ENCODE assay signal across 21 cellular contexts in genomic region chr5:107056278-107056677, GRCh38.
DNase-seq lines count a peak whose midpoint lies in the region; ATAC-seq, FAIRE-seq and TF ChIP-seq lines count a peak whose summit lies in the region.
"Had no signal": no experiment of that assay in that cellular context is flagged by ENCODE, and none has a peak within 500 bp of the region (broad histone marks: within the 10 kb centered on the region; RNA-seq: fewer than 3 reads in every experiment).

No MANE protein-coding gene starts in this region.

- H2BK20ac ChIP-seq in H1 (ENCODE audit: low read length), result no peak overlapping the region

- no peak overlapping the region for H2BK15ac ChIP-seq in H1 (ENCODE audit: low read length)

- BruUV-seq in HCT116 (replicated peaks; lab: Mats Ljungman, UMichigan), result no TSS peak

- in situ Hi-C loops in gastrocnemius medialis (cut with MboI; ENCODE audit: low sequenced_read_pairs in 4 of 4), result no loop called here

- H3K9me3 ChIP-seq in HCT116 (ENCODE audit: control insufficient read depth in 1 of 2, insufficient read depth in 1 of 2, low read depth in 1 of 2, low read length in 2 of 2) (no peaks in the 10 kb centered on the region), H1 (ENCODE audit: insufficient read depth in 2 of 2, low read depth in 1 of 2, low read length in 1 of 2) (no peaks in the 10 kb centered on the region), gastrocnemius medialis (no peaks in the 10 kb centered on the region)

- H2BK5ac ChIP-seq in H1 (ENCODE audit: low read depth, low read length), result no peak overlapping the region

- H3K23me2 ChIP-seq in H1 (ENCODE audit: low read depth, low read length), result no peaks in the 10 kb centered on the region

- POLR2A ChIA-PET in HCT116 (lab: Charles Lee), result no interaction called here
- POLR2A ChIA-PET in H1 (lab: Charles Lee; ENCODE audit: partially characterized antibody), result no interaction called here

- no peak overlapping the region for H3K18ac ChIP-seq in H1 (ENCODE audit: extremely low read depth, low read length)

- H3K36me3 ChIP-seq in HCT116 (ENCODE audit: control insufficient read depth in 1 of 2, insufficient read depth in 2 of 2, low read length in 2 of 2) (no peaks in the 10 kb centered on the region), H1 (ENCODE audit: control insufficient read depth in 2 of 4, insufficient read depth in 4 of 4, low read length in 3 of 4) (no peaks in the 10 kb centered on the region), gastrocnemius medialis (no peaks in the 10 kb centered on the region)

- H3K79me1 ChIP-seq in H1 (ENCODE audit: low read depth, low read length), result no peaks in the 10 kb centered on the region

- H3K27ac ChIP-seq in HCT116 (ENCODE audit: low read depth, low read length) (no peak overlapping the region), H1 (ENCODE audit: low read depth, low read length) (no peak overlapping the region), gastrocnemius medialis (peak overlapping the region; percentile 25 to 76 (median 46))
- H3K27ac ChIP-seq: SK-N-MC had no signal

- TF ChIP-seq POLR2A in HCT116 (IDR thresholded peaks at IDR 0.05; ENCODE audit: borderline replicate concordance, extremely low read depth, insufficient read depth, insufficient read length), result no peak
- no peak for TF ChIP-seq POLR2A in H1 (IDR thresholded peaks at IDR 0.05; ENCODE audit: control extremely low read depth in 1 of 2, low read depth in 2 of 2, low read length in 2 of 2)
- TF ChIP-seq POLR2A in gastrocnemius medialis (IDR thresholded peaks at IDR 0.05), result no peak

- WGBS in H1 (ENCODE audit: extremely low coverage in 1 of 2, insufficient coverage in 1 of 2, insufficient read length in 1 of 2, insufficient replicate concordance in 2 of 2, low coverage in 1 of 2, low lambda C conversion rate in 2 of 2, missing lambda C conversion rate in 1 of 2), 2 experiments, result 69% methylated on average over 2 of the region's 2 CpGs; no CpG with 5 or more reads in 1 of the 2 experiments

- no peak overlapping the region for H3K14ac ChIP-seq in H1 (ENCODE audit: insufficient read length)

- no peak overlapping the region for H3K56ac ChIP-seq in H1 (replicated peaks; ENCODE audit: insufficient read length, low read depth, low read length)

- no peaks in the 10 kb centered on the region for H3K27me3 ChIP-seq in HCT116 (ENCODE audit: insufficient read depth, low read length)
- H3K27me3 ChIP-seq in H1 (replicated peaks in 1 of 4; ENCODE audit: control insufficient read depth in 3 of 4, extremely low read depth in 1 of 4, insufficient read depth in 3 of 4, low read length in 3 of 4), result peaks cover 0 to 2% (median 0%) of the 10 kb centered on the region in 4 experiments; a peak in 1 of 7 replicates
- H3K27me3 ChIP-seq in gastrocnemius medialis, result no peaks in the 10 kb centered on the region

- H4K91ac ChIP-seq in H1 (replicated peaks; ENCODE audit: insufficient read length, low read length), result no peak overlapping the region

- H3K23ac ChIP-seq in H1 (ENCODE audit: insufficient read length), result no peak overlapping the region

- TF ChIP-seq RAD21 in HCT116 (IDR thresholded peaks at IDR 0.05; ENCODE audit: low read depth) (no peak), H1 (IDR thresholded peaks at IDR 0.05 in 1 of 2, conservative IDR thresholded peaks at IDR 0.05 in 1 of 2; ENCODE audit: low read depth in 2 of 2, low read length in 2 of 2) (no peak)

- no peak overlapping the region for H4K5ac ChIP-seq in H1 (ENCODE audit: insufficient read length, low read depth, low read length)

- no peaks in the 10 kb centered on the region for H4K20me1 ChIP-seq in HCT116 (ENCODE audit: insufficient read depth)
- no peaks in the 10 kb centered on the region for H4K20me1 ChIP-seq in H1 (replicated peaks in 1 of 2; ENCODE audit: control insufficient read depth in 1 of 2, insufficient read depth in 2 of 2, low read length in 2 of 2)

- no peaks in the 10 kb centered on the region for H3K79me2 ChIP-seq in HCT116 (ENCODE audit: insufficient read depth, low read length)
- no peaks in the 10 kb centered on the region for H3K79me2 ChIP-seq in H1 (ENCODE audit: control insufficient read depth in 1 of 2, insufficient read depth in 2 of 2, low read length in 2 of 2)

- no peak overlapping the region for H3K4me2 ChIP-seq in HCT116 (ENCODE audit: low read length)
- H3K4me2 ChIP-seq in H1 (ENCODE audit: insufficient read depth in 1 of 2, low read depth in 2 of 2, low read length in 2 of 2), result no peak overlapping the region
- H3K4me2 ChIP-seq: GM23338 had no signal

- peak overlapping the region; percentile 39 for H2AFZ ChIP-seq in HCT116 (ENCODE audit: low read depth, low read length, poor library complexity, severe bottlenecking)
- H2AFZ ChIP-seq in H1 (ENCODE audit: low read length), result 0 out of 2 replicates have a peak overlapping the region, but pooled peaks have one; percentile 19
- H2AFZ ChIP-seq: GM23338 had no signal

- no peak overlapping the region for H2AK5ac ChIP-seq in H1 (ENCODE audit: low read depth, low read length)

- no peak for ATAC-seq in HCT116
- peak; percentile 68 to 69 for ATAC-seq in gastrocnemius medialis
- no peak for ATAC-seq in HG03175 (IDR thresholded peaks at IDR 0.05; ENCODE audit: unreplicated experiment)
- ATAC-seq: GM23338 had no signal

- intact Hi-C loops in HCT116 (cut with micrococcal nuclease), result no loop called here
- intact Hi-C loops in gastrocnemius medialis (cut with DNase I; ENCODE audit: low total_unique reads), result loop anchor here (5.0 kb wide), 2 partner anchors 46 to 161 kb away; no protein-coding TSS in a partner anchor

- no peak overlapping the region for H4K8ac ChIP-seq in H1 (ENCODE audit: extremely low read depth, insufficient read depth, low read length)

- H3K9ac ChIP-seq in HCT116 (ENCODE audit: low read length) (no peak overlapping the region), H1 (replicated peaks in 1 of 4; ENCODE audit: extremely low read depth in 1 of 4, low read depth in 3 of 4, low read length in 3 of 4) (no peak overlapping the region)

- no peaks in the 10 kb centered on the region for H3K9me2 ChIP-seq in HCT116 (ENCODE audit: insufficient read depth)

- RAD21 ChIA-PET in HCT116 (lab: Charles Lee; ENCODE audit: low non-redundant PET in 1 of 2, low total read pairs in 2 of 2, uncharacterized antibody in 2 of 2, unreplicated experiment in 2 of 2), result no interaction called here

- H2BK12ac ChIP-seq in H1 (ENCODE audit: low read depth, low read length), result no peak overlapping the region

- DNase-seq in HCT116 (ENCODE audit: low read depth, low spot score) (no peak), H1 (ENCODE audit: low read depth in 1 of 2, low spot score in 2 of 2) (no peak), gastrocnemius medialis (no peak), amygdala (lab: John Stamatoyannopoulos, UW) (no peak), NOMO-1 treated with DMSO at 0.1 percent for 48 hours (lab: John Stamatoyannopoulos, UW; ENCODE audit: unreplicated experiment) (no peak)
- DNase-seq: CD4-positive, CD25-positive, alpha-beta regulatory T cell; DND-41; HCEC 1CT; Kasumi-1; MM.1S; NCI-H1048; NCI-H1417 treated with DMSO at 0.1 percent for 48 hours; NCI-H187; NCI-H446; NCI-H526; SHP77 had no signal

- FAIRE-seq in H1 (lab: Jason Lieb, UNC) (no peak), islet of Langerhans (lab: Jason Lieb, UNC) (peak; percentile 87)
- FAIRE-seq: GM12891 had no signal

- CTCF ChIA-PET in HCT116 (lab: Charles Lee), result no interaction called here
- CTCF ChIA-PET in H1 (lab: Charles Lee; ENCODE audit: partially characterized antibody), result no interaction called here

- no peak overlapping the region for H3K4me3 ChIP-seq in HCT116 (replicated peaks in 1 of 2; ENCODE audit: low read depth in 1 of 2, low read length in 2 of 2)
- H3K4me3 ChIP-seq in H1 (ENCODE audit: extremely low read depth in 1 of 4, insufficient read depth in 2 of 4, low read depth in 3 of 4, low read length in 4 of 4), result no peak overlapping the region
- H3K4me3 ChIP-seq in gastrocnemius medialis, result no peak overlapping the region
- H3K4me3 ChIP-seq: GM23338, SK-N-MC had no signal

- TF ChIP-seq CTCF in HCT116 (IDR thresholded peaks at IDR 0.05 in 2 of 3, conservative IDR thresholded peaks at IDR 0.05 in 1 of 3; ENCODE audit: borderline replicate concordance in 1 of 3, insufficient read depth in 1 of 3, low read depth in 2 of 3, low read length in 2 of 3), result no peak
- no peak for TF ChIP-seq CTCF in H1 (IDR thresholded peaks at IDR 0.05; ENCODE audit: control extremely low read depth in 1 of 3, insufficient read depth in 1 of 3, low read depth in 1 of 3, low read length in 3 of 3)
- no peak for TF ChIP-seq CTCF in gastrocnemius medialis (IDR thresholded peaks at IDR 0.05 in 4 of 5, conservative IDR thresholded peaks at IDR 0.05 in 1 of 5)

- no peak for TF ChIP-seq EP300 in H1 (IDR thresholded peaks at IDR 0.05; ENCODE audit: borderline replicate concordance in 1 of 2, low read depth in 2 of 2, low read length in 2 of 2)

- no peaks in the 10 kb centered on the region for H3K4me1 ChIP-seq in HCT116 (ENCODE audit: control insufficient read depth in 1 of 2, insufficient read depth in 2 of 2, low read length in 2 of 2)
- no peaks in the 10 kb centered on the region for H3K4me1 ChIP-seq in H1 (replicated peaks in 1 of 4; ENCODE audit: control insufficient read depth in 3 of 4, insufficient read depth in 4 of 4, low read length in 3 of 4)
- H3K4me1 ChIP-seq in gastrocnemius medialis, result peaks cover 16 to 32% of the 10 kb centered on the region in 2 donors

- H3K4ac ChIP-seq in H1 (replicated peaks; ENCODE audit: insufficient read length, low read depth, low read length), result no peak overlapping the region

- H2BK120ac ChIP-seq in H1 (replicated peaks; ENCODE audit: low read depth, low read length), result no peak overlapping the region

TF ChIP-seq in HCT116, 20 proteins besides CTCF, POLR2A, EP300 and RAD21:
- TF ChIP-seq CEBPB (IDR thresholded peaks at IDR 0.05; ENCODE audit: low read depth), result no peak
- no peak for TF ChIP-seq EGR1 (IDR thresholded peaks at IDR 0.05; ENCODE audit: low read depth)

TF ChIP-seq in H1, 55 proteins besides CTCF, POLR2A, EP300 and RAD21 (continues in another document):
- TF ChIP-seq SIX5 (IDR thresholded peaks at IDR 0.05; ENCODE audit: low read depth, low read length) (no peak), KDM4A (IDR thresholded peaks at IDR 0.05; ENCODE audit: low read depth, low read length, severe bottlenecking) (no peak), NRF1 (IDR thresholded peaks at IDR 0.05; ENCODE audit: low read depth, low read length) (no peak), HDAC6 (IDR thresholded peaks at IDR 0.05; ENCODE audit: low read depth, low read length) (no peak), CBX5 (IDR thresholded peaks at IDR 0.05; ENCODE audit: low read depth, low read length) (no peak), ASH2L (IDR thresholded peaks at IDR 0.05; ENCODE audit: low read length) (no peak), GTF2F1 (IDR thresholded peaks at IDR 0.05; ENCODE audit: borderline replicate concordance, low read depth, low read length) (no peak), EGR1 (IDR thresholded peaks at IDR 0.05; ENCODE audit: borderline replicate concordance, low read depth, low read length) (no peak)

Comparison
In these comparisons a context has a peak if more than half of its experiments do, and no peak if none do; other contexts are left out.
1. ATAC-seq: peak in gastrocnemius medialis (2 of 2); none in HCT116 (single experiment) and HG03175 (single experiment).
2. H3K27ac ChIP-seq: peak in gastrocnemius medialis (4 of 4); none in HCT116 (single experiment) and H1 (single experiment).